Comparison of ENCODE assay signal across 2 cellular contexts in genomic region chr4:1721666-1722550, GRCh38.
TF ChIP-seq lines count a peak whose summit lies in the region.

No MANE protein-coding gene starts in this region.

TF ChIP-seq in SK-N-SH, 30 proteins besides CTCF, POLR2A, EP300 and RAD21 (continued from another document):
- TF ChIP-seq ZBTB33 (IDR thresholded peaks at IDR 0.05; ENCODE audit: borderline replicate concordance, low read depth) (no peak), REST (IDR thresholded peaks at IDR 0.05; ENCODE audit: low read depth, low read length) (no peak), MXI1 (IDR thresholded peaks at IDR 0.05; ENCODE audit: low read depth, low read length) (no peak), FOXJ3 (CRISPR knock-in tag; IDR thresholded peaks at IDR 0.05) (no peak), JUND (IDR thresholded peaks at IDR 0.05) (no peak), CHD2 (IDR thresholded peaks at IDR 0.05; ENCODE audit: low read length, partially characterized antibody) (no peak)
TF ChIP-seq in SK-N-SH: peak in this region for 0.

TF ChIP-seq in SK-N-SH treated with all-trans-retinoic acid at 6 μM for 48 hours, 23 proteins besides CTCF, POLR2A, EP300 and RAD21 (continued from another document):
- TF ChIP-seq TSHZ2 (CRISPR knock-in tag; IDR thresholded peaks at IDR 0.05) (no peak), ZNF8 (CRISPR knock-in tag; IDR thresholded peaks at IDR 0.05) (no peak)
